Comparison of ENCODE assay signal across 18 cellular contexts in the genomic region with DNA sequence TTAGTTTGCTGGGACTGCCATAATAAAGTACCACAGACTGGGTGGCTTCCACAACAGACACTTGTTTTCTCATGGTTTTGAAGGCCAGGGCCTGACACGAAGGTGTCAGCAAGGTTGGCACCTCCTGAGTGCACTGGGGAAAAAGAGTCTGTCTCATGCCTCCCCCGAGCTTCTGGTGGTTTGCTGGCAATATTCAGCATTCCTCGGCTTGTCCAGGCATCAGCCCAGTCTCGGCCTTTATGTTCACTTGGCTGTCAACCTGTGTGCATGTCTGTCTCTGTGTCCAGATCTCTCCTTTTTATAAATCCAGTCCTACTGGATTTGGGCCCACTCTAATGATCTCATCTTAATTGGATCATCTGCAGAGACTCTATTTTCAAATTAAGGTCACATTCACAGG.
A peak's percentile ranks its signal among the peaks of the same experiment; 100 is the strongest.
DNase-seq lines count a peak whose midpoint lies in the region; ATAC-seq and TF ChIP-seq lines count a peak whose summit lies in the region.
"Had no signal": no experiment of that assay in that cellular context is flagged by ENCODE, and none has a peak within 500 bp of the region (broad histone marks: within the 10 kb centered on the region; RNA-seq: fewer than 3 reads in every experiment).

No MANE protein-coding gene starts in this region.

- peak overlapping the region; percentile 47 for H2BK12ac ChIP-seq in trophoblast cell (ENCODE audit: low read length)

- peak overlapping the region; percentile 2 for H3K18ac ChIP-seq in trophoblast cell (ENCODE audit: low read length)

- H3K4me3 ChIP-seq in right cardiac atrium (ENCODE audit: low read length) (no peak overlapping the region), trophoblast cell (ENCODE audit: low read depth, low read length) (no peak overlapping the region), coronary artery (no peak overlapping the region)
- H3K4me3 ChIP-seq: BLaER1, HAP-1, K562 had no signal

- no peaks in the 10 kb centered on the region for H3K27me3 ChIP-seq in right cardiac atrium (ENCODE audit: control insufficient read depth, insufficient read depth)
- H3K27me3 ChIP-seq in trophoblast cell (ENCODE audit: insufficient read depth, low read length) = no peaks in the 10 kb centered on the region
- H3K27me3 ChIP-seq: BLaER1 had no signal

- H3K9me3 ChIP-seq in right cardiac atrium (ENCODE audit: control insufficient read depth, low read length) (no peaks in the 10 kb centered on the region), trophoblast cell (ENCODE audit: insufficient read depth, low read depth, low read length) (peaks cover 2% of the 10 kb centered on the region)
- H3K9me3 ChIP-seq: BLaER1, HAP-1 had no signal

- DNase-seq in left ventricle myocardium superior (no peak), right cardiac atrium (no peak), cerebellar cortex (ENCODE audit: low spot score) (peak; percentile 34), trophoblast cell (no peak), NCI-H1417 (lab: John Stamatoyannopoulos, UW) (no peak), coronary artery (ENCODE audit: low spot score) (no peak), middle frontal gyrus (ENCODE audit: extremely low spot score, low spot score) (no peak), foreskin melanocyte (no peak)
- DNase-seq: GF-D8, NCI-H1436, NCI-H2029 treated with DMSO at 0.1 percent for 48 hours, NCI-H2171 treated with DMSO at 0.1 percent for 48 hours, NCI-H446 treated with DMSO at 0.1 percent for 48 hours, NCI-H748 treated with DMSO at 0.1 percent for 48 hours had no signal

- H3K23ac ChIP-seq in trophoblast cell (ENCODE audit: low read length) = no peak overlapping the region

- TF ChIP-seq CTCF in coronary artery (IDR thresholded peaks at IDR 0.05) = no peak

- peaks cover 21% of the 10 kb centered on the region for H3K79me1 ChIP-seq in trophoblast cell (ENCODE audit: low read length)

- no peak overlapping the region for H3K14ac ChIP-seq in trophoblast cell (ENCODE audit: low read length)

- no peak overlapping the region for H3K4me2 ChIP-seq in trophoblast cell (ENCODE audit: low read length)
- H3K4me2 ChIP-seq: BLaER1 had no signal

- H2AK5ac ChIP-seq in trophoblast cell (ENCODE audit: low read length) = no peak overlapping the region

- H2BK5ac ChIP-seq in trophoblast cell (ENCODE audit: low read depth, low read length, poor library complexity) = no peak overlapping the region

- no peak overlapping the region for H4K8ac ChIP-seq in trophoblast cell (ENCODE audit: low read depth, low read length)

- H2BK120ac ChIP-seq in trophoblast cell (ENCODE audit: insufficient read depth, low read length, poor library complexity) = no peak overlapping the region

- H4K12ac ChIP-seq in trophoblast cell (ENCODE audit: low read depth, low read length) = no peak overlapping the region

- 65% methylated on average over 4 of the region's 4 CpGs for WGBS in right cardiac atrium
- no CpG with 5 or more reads among the region's 4 CpGs for WGBS in trophoblast cell (ENCODE audit: extremely low coverage, insufficient coverage, insufficient read length)

- intact Hi-C loops in left ventricle myocardium superior (cut with micrococcal nuclease) = no loop called here
- intact Hi-C loops in right cardiac atrium (cut with DNase I) = no loop called here

- H4K91ac ChIP-seq in trophoblast cell (ENCODE audit: low read depth, low read length) = no peak overlapping the region

- no peak overlapping the region for H3K4ac ChIP-seq in trophoblast cell (ENCODE audit: low read depth, low read length)

- peak; percentile 34 for ATAC-seq in left ventricle myocardium superior
- ATAC-seq in right cardiac atrium = no peak
- ATAC-seq: K562, Right ventricle myocardium inferior had no signal

- H2AFZ ChIP-seq in trophoblast cell (ENCODE audit: insufficient read depth, low read length, poor library complexity) = no peak overlapping the region

- peaks cover 16 to 30% of the 10 kb centered on the region in 2 experiments for H3K36me3 ChIP-seq in trophoblast cell (ENCODE audit: control insufficient read depth in 1 of 2, insufficient read depth in 2 of 2, low read length in 2 of 2)

- H3K4me1 ChIP-seq in right cardiac atrium (ENCODE audit: control insufficient read depth, insufficient read depth, low read length) = peaks cover 5% of the 10 kb centered on the region
- peaks cover 15 to 21% of the 10 kb centered on the region in 2 experiments for H3K4me1 ChIP-seq in trophoblast cell (ENCODE audit: control insufficient read depth in 1 of 2, insufficient read depth in 2 of 2, low read length in 2 of 2)
- H3K4me1 ChIP-seq: BLaER1, HAP-1 had no signal

- H3K79me2 ChIP-seq in trophoblast cell (ENCODE audit: control insufficient read depth, insufficient read depth, low read length, poor library complexity) = no peaks in the 10 kb centered on the region

- H3K27ac ChIP-seq in right cardiac atrium (ENCODE audit: low read length) = no peak overlapping the region
- H3K27ac ChIP-seq in trophoblast cell (ENCODE audit: low read depth, low read length) = no peak overlapping the region
- no peak overlapping the region for H3K27ac ChIP-seq in coronary artery
- H3K27ac ChIP-seq: BLaER1 had no signal

- H3K9ac ChIP-seq in trophoblast cell (ENCODE audit: low read length) = no peak overlapping the region
- H3K9ac ChIP-seq: BLaER1 had no signal
